ENCODE assay signal across 1 cellular context in genomic region chr11:47431356-47432083, GRCh38.
TF ChIP-seq lines count a peak whose summit lies in the region.

No MANE protein-coding gene starts in this region.

TF ChIP-seq in HepG2, 621 proteins besides CTCF, POLR2A, EP300 and RAD21 (continues in another document):
- TF ChIP-seq GATA4 (IDR thresholded peaks at IDR 0.05; ENCODE audit: borderline replicate concordance, low read depth), result no peak
- no peak; the same call in 1 of the 2 replicates for TF ChIP-seq RXRA (CRISPR knock-in tag; IDR thresholded peaks at IDR 0.05)
- TF ChIP-seq ZFYVE20 (CRISPR knock-in tag; IDR thresholded peaks at IDR 0.05; ENCODE audit: borderline replicate concordance, low read depth), result no peak
- TF ChIP-seq REXO4 (CRISPR knock-in tag; IDR thresholded peaks at IDR 0.05; ENCODE audit: borderline replicate concordance), result no peak
- TF ChIP-seq ZNF367 (CRISPR knock-in tag; IDR thresholded peaks at IDR 0.05; ENCODE audit: borderline replicate concordance), result no peak
- TF ChIP-seq ZNF777 (CRISPR knock-in tag; IDR thresholded peaks at IDR 0.05), result no peak
- no peak for TF ChIP-seq ZBTB21 (CRISPR knock-in tag; IDR thresholded peaks at IDR 0.05)
- peak; percentile 49 for TF ChIP-seq FOXP4 (CRISPR knock-in tag; IDR thresholded peaks at IDR 0.05)
- TF ChIP-seq GLMP (CRISPR knock-in tag; IDR thresholded peaks at IDR 0.05; ENCODE audit: borderline replicate concordance), result no peak
- no peak; the same call in 1 of the 2 replicates for TF ChIP-seq ZNF609 (CRISPR knock-in tag; IDR thresholded peaks at IDR 0.05; ENCODE audit: borderline replicate concordance)
- no peak for TF ChIP-seq RFX1 (IDR thresholded peaks at IDR 0.05)
- TF ChIP-seq ZNF619 (CRISPR knock-in tag; IDR thresholded peaks at IDR 0.05), result no peak
- TF ChIP-seq ZBTB44 (CRISPR knock-in tag; IDR thresholded peaks at IDR 0.05), result no peak
- no peak for TF ChIP-seq REL (CRISPR knock-in tag; conservative IDR thresholded peaks at IDR 0.05)
- no peak for TF ChIP-seq SIN3B (IDR thresholded peaks at IDR 0.05; ENCODE audit: low read length)
- no peak for TF ChIP-seq ZBTB3 (CRISPR knock-in tag; IDR thresholded peaks at IDR 0.05; ENCODE audit: borderline replicate concordance, low read depth)
- TF ChIP-seq MIER2 (CRISPR knock-in tag; IDR thresholded peaks at IDR 0.05), result no peak
- TF ChIP-seq MATR3 (CRISPR knock-in tag; IDR thresholded peaks at IDR 0.05), result no peak
- no peak for TF ChIP-seq ZNF33A (CRISPR knock-in tag; IDR thresholded peaks at IDR 0.05; ENCODE audit: borderline replicate concordance)
- no peak for TF ChIP-seq ZNF639 (CRISPR knock-in tag; conservative IDR thresholded peaks at IDR 0.05)
- TF ChIP-seq ZNF468 (CRISPR knock-in tag; IDR thresholded peaks at IDR 0.05), result no peak
- no peak for TF ChIP-seq TOE1 (CRISPR knock-in tag; IDR thresholded peaks at IDR 0.05)
- no peak for TF ChIP-seq TBP (CRISPR knock-in tag; IDR thresholded peaks at IDR 0.05)
- no peak for TF ChIP-seq ZBTB8A (CRISPR knock-in tag; IDR thresholded peaks at IDR 0.05; ENCODE audit: borderline replicate concordance, low read depth)
- no peak for TF ChIP-seq SCMH1 (CRISPR knock-in tag; IDR thresholded peaks at IDR 0.05; ENCODE audit: borderline replicate concordance)
- no peak for TF ChIP-seq ATF5 (CRISPR knock-in tag; IDR thresholded peaks at IDR 0.05; ENCODE audit: low read depth)
- TF ChIP-seq MXD3 (CRISPR knock-in tag; IDR thresholded peaks at IDR 0.05), result no peak
- no peak for TF ChIP-seq SMAD9 (CRISPR knock-in tag; IDR thresholded peaks at IDR 0.05)
- no peak for TF ChIP-seq RFX3 (CRISPR knock-in tag; IDR thresholded peaks at IDR 0.05)
- TF ChIP-seq ZNF564 (CRISPR knock-in tag; IDR thresholded peaks at IDR 0.05), result no peak
- no peak for TF ChIP-seq ZNF616 (CRISPR knock-in tag; IDR thresholded peaks at IDR 0.05; ENCODE audit: low read depth)
- no peak for TF ChIP-seq ZNF737 (CRISPR knock-in tag; IDR thresholded peaks at IDR 0.05; ENCODE audit: borderline replicate concordance)
- TF ChIP-seq THYN1 (CRISPR knock-in tag; IDR thresholded peaks at IDR 0.05; ENCODE audit: borderline replicate concordance, low read depth), result no peak
- TF ChIP-seq JUN (CRISPR knock-in tag; IDR thresholded peaks at IDR 0.05), result no peak
- TF ChIP-seq ZNF567 (CRISPR knock-in tag; IDR thresholded peaks at IDR 0.05; ENCODE audit: borderline replicate concordance), result no peak
- TF ChIP-seq RFX5 (IDR thresholded peaks at IDR 0.05; ENCODE audit: low read depth, low read length), result no peak
- no peak for TF ChIP-seq MAFK (conservative IDR thresholded peaks at IDR 0.05 in 1 of 2, IDR thresholded peaks at IDR 0.05 in 1 of 2; ENCODE audit: low read length in 2 of 2)
- no peak for TF ChIP-seq ZNF292 (CRISPR knock-in tag; IDR thresholded peaks at IDR 0.05; ENCODE audit: borderline replicate concordance, low read depth)
- TF ChIP-seq ZBTB49 (CRISPR knock-in tag; IDR thresholded peaks at IDR 0.05; ENCODE audit: borderline replicate concordance), result no peak
- TF ChIP-seq HINFP (CRISPR knock-in tag; IDR thresholded peaks at IDR 0.05; ENCODE audit: low read depth), result no peak
- TF ChIP-seq SOX5 (CRISPR knock-in tag; IDR thresholded peaks at IDR 0.05; ENCODE audit: borderline replicate concordance), result peak; percentile 76; the same call in 1 of the 2 replicates
- no peak for TF ChIP-seq TCF12 (IDR thresholded peaks at IDR 0.05)
- no peak for TF ChIP-seq TCF12 (CRISPR knock-in tag; IDR thresholded peaks at IDR 0.05)
- TF ChIP-seq THAP8 (CRISPR knock-in tag; IDR thresholded peaks at IDR 0.05; ENCODE audit: borderline replicate concordance), result no peak
- peak; percentile 84 for TF ChIP-seq PAXIP1 (CRISPR knock-in tag; conservative IDR thresholded peaks at IDR 0.05)
